ENCODE assay signal across 8 cellular contexts in genomic region chr2:231614559-231615057, GRCh38. TPM values are rescaled to one million over a fixed set of nuclear protein-coding genes. Genes with fewer than 3 reads are reported as not detected.
DNase-seq lines count a peak whose midpoint lies in the region; ATAC-seq and TF ChIP-seq lines count a peak whose summit lies in the region.

No MANE protein-coding gene starts in this region.

- H3K36me3 Mint-ChIP-seq in activated T-cell treated with anti-CD3 and anti-CD28 coated beads, Interleukin-2, amount 50 U/mL, for 4 hours (ENCODE audit: insufficient read depth), result no peaks in the 10 kb centered on the region
- no peaks in the 10 kb centered on the region for H3K36me3 Mint-ChIP-seq in glutamatergic neuron (ENCODE audit: unreplicated experiment)
- no peaks in the 10 kb centered on the region for H3K36me3 Mint-ChIP-seq in progenitor cell of endocrine pancreas (ENCODE audit: insufficient read depth)

- peak; percentile 6 for TF ChIP-seq CTCF in glutamatergic neuron (IDR thresholded peaks at IDR 0.05; ENCODE audit: partially characterized antibody, unreplicated experiment)
- TF ChIP-seq CTCF in progenitor cell of endocrine pancreas (IDR thresholded peaks at IDR 0.05; ENCODE audit: unreplicated experiment), result no peak

- H3K27ac ChIP-seq in HUES64 (ENCODE audit: low read depth, low read length), result peak overlapping the region; percentile 97

- no peaks in the 10 kb centered on the region for H3K27me3 ChIP-seq in HUES64 (ENCODE audit: insufficient read depth, low read length)

- peaks cover 26% of the 10 kb centered on the region for H3K4me1 ChIP-seq in HUES64 (ENCODE audit: insufficient read depth, low read length)

- ATAC-seq in activated T-cell treated with anti-CD3 and anti-CD28 coated beads, Interleukin-2, amount 50 U/mL, for 4 hours, result no peak
- ATAC-seq in GM18858 (IDR thresholded peaks at IDR 0.05; ENCODE audit: unreplicated experiment), result no peak

- WGBS in HUES64, result 5% methylated on average over 41 of the region's 46 CpGs

- H3K36me3 ChIP-seq in HUES64 (ENCODE audit: insufficient read depth, low read length), result no peaks in the 10 kb centered on the region

- peak overlapping the region; percentile 46 for H3K4me3 ChIP-seq in HUES64 (ENCODE audit: low read length)

- H3K4me1 Mint-ChIP-seq in activated T-cell treated with anti-CD3 and anti-CD28 coated beads, Interleukin-2, amount 50 U/mL, for 4 hours (ENCODE audit: low read depth), result peaks cover 40% of the 10 kb centered on the region
- H3K4me1 Mint-ChIP-seq in glutamatergic neuron (ENCODE audit: low read depth, unreplicated experiment), result peaks cover 12% of the 10 kb centered on the region
- peaks cover 23% of the 10 kb centered on the region for H3K4me1 Mint-ChIP-seq in progenitor cell of endocrine pancreas (ENCODE audit: low read depth)

- no peaks in the 10 kb centered on the region for H3K27me3 Mint-ChIP-seq in activated T-cell treated with anti-CD3 and anti-CD28 coated beads, Interleukin-2, amount 50 U/mL, for 4 hours (ENCODE audit: low read depth)
- peaks cover 4% of the 10 kb centered on the region for H3K27me3 Mint-ChIP-seq in glutamatergic neuron (ENCODE audit: unreplicated experiment)
- H3K27me3 Mint-ChIP-seq in progenitor cell of endocrine pancreas, result peaks cover 2% of the 10 kb centered on the region

- H3K9ac ChIP-seq in HUES64 (ENCODE audit: low read depth, low read length), result peak overlapping the region; percentile 91

- TF ChIP-seq POLR2A in GM18951 (IDR thresholded peaks at IDR 0.05; ENCODE audit: extremely low read depth, insufficient read depth, insufficient read length), result peak; percentile 9

- in situ Hi-C loops in GM18951 (cut with MboI; ENCODE audit: low sequenced_read_pairs, unreplicated experiment), result loop anchor here (10.0 kb wide), 2 partner anchors 50 to 100 kb away; no protein-coding TSS in a partner anchor
- in situ Hi-C loops in ACHN (cut with HindIII; ENCODE audit: low pct_ligation_motif_present, low pct_unique_long_range_greater_than_20kb, low sequenced_read_pairs), result no loop called here

- H3K9me3 ChIP-seq in HUES64 (ENCODE audit: insufficient read depth, low read depth, low read length), result no peaks in the 10 kb centered on the region

- H3K27ac Mint-ChIP-seq in glutamatergic neuron (ENCODE audit: unreplicated experiment), result peak overlapping the region; percentile 93
- H3K27ac Mint-ChIP-seq in progenitor cell of endocrine pancreas, result peak overlapping the region; percentile 97

- no peaks in the 10 kb centered on the region for H3K9me3 Mint-ChIP-seq in activated T-cell treated with anti-CD3 and anti-CD28 coated beads, Interleukin-2, amount 50 U/mL, for 4 hours
- H3K9me3 Mint-ChIP-seq in glutamatergic neuron (ENCODE audit: unreplicated experiment) (peaks cover 3% of the 10 kb centered on the region), progenitor cell of endocrine pancreas (ENCODE audit: low read depth) (no peaks in the 10 kb centered on the region)

- peak; percentile 44 for DNase-seq in activated T-cell treated with anti-CD3 and anti-CD28 coated beads, Interleukin-2, amount 50 U/mL, for 4 hours
- DNase-seq in glutamatergic neuron (no peak), progenitor cell of endocrine pancreas (ENCODE audit: low spot score, unreplicated experiment) (no peak), ACHN (no peak), NCI-H82 (lab: John Stamatoyannopoulos, UW) (no peak)

- H3K4me3 Mint-ChIP-seq in activated T-cell treated with anti-CD3 and anti-CD28 coated beads, Interleukin-2, amount 50 U/mL, for 4 hours, result peak overlapping the region; percentile 82
- H3K4me3 Mint-ChIP-seq in glutamatergic neuron (ENCODE audit: unreplicated experiment) (peak overlapping the region; percentile 80), progenitor cell of endocrine pancreas (ENCODE audit: low read depth) (peak overlapping the region; percentile 77)

RNA-seq across cellular contexts. Expression of gene TEX44, which starts 21.9 kb away (rescaled TPM):
- not detected for polyA plus RNA-seq in HUES64 (2013, experiment 1 of 2)
- polyA plus RNA-seq in HUES64 (2013, experiment 2 of 2), result not detected
- total RNA-seq in activated T-cell treated with anti-CD3 and anti-CD28 coated beads, Interleukin-2, amount 50 U/mL, for 4 hours, result not detected
- total RNA-seq in glutamatergic neuron (ENCODE audit: unreplicated experiment), result not detected
- total RNA-seq in progenitor cell of endocrine pancreas, result not detected in 2 replicates
